ENCODE assay signal across 13 cellular contexts in genomic region chr3:196198771-196199753, GRCh38. TPM values are rescaled to one million over a fixed set of nuclear protein-coding genes. Genes with fewer than 3 reads are reported as not detected.
DNase-seq lines count a peak whose midpoint lies in the region; ATAC-seq and TF ChIP-seq lines count a peak whose summit lies in the region.
"Had no signal": no experiment of that assay in that cellular context is flagged by ENCODE, and none has a peak within 500 bp of the region (broad histone marks: within the 10 kb centered on the region; RNA-seq: fewer than 3 reads in every experiment).

No MANE protein-coding gene starts in this region.

- H4K20me1 ChIP-seq in MM.1S (ENCODE audit: insufficient read depth, low read length): no peaks in the 10 kb centered on the region

- H3K9ac ChIP-seq in MM.1S (ENCODE audit: low read length): no peak overlapping the region

- H3K9me2 ChIP-seq in MM.1S (replicated peaks; ENCODE audit: insufficient read depth, low read length): no peaks in the 10 kb centered on the region

- H3K36me3 ChIP-seq in MM.1S (replicated peaks; ENCODE audit: insufficient read depth, low read length): no peaks in the 10 kb centered on the region
- H3K36me3 ChIP-seq: left ventricle myocardium inferior had no signal

- H2AFZ ChIP-seq in MM.1S (ENCODE audit: low read length): no peak overlapping the region

- H3K27me3 ChIP-seq in MM.1S (replicated peaks; ENCODE audit: insufficient read depth, low read length): no peaks in the 10 kb centered on the region

- TF ChIP-seq CTCF in GM10266 (IDR thresholded peaks at IDR 0.05; ENCODE audit: control insufficient read depth, insufficient read depth, low read depth, missing control alignments): peak; percentile 45
- peak; percentile 32 for TF ChIP-seq CTCF in MM.1S (IDR thresholded peaks at IDR 0.05; ENCODE audit: low read length)
- peak; percentile 20 for TF ChIP-seq CTCF in astrocyte of the spinal cord (IDR thresholded peaks at IDR 0.05; ENCODE audit: low read depth, low read length)
- peak; percentile 29 for TF ChIP-seq CTCF in neural crest cell (conservative IDR thresholded peaks at IDR 0.05)

- H3K4me3 Mint-ChIP-seq in neural crest cell: no peak overlapping the region

- DNase-seq in GM10266 (ENCODE audit: extremely low spot score): no peak
- no peak for DNase-seq in MM.1S
- DNase-seq in astrocyte of the spinal cord (ENCODE audit: low read depth, low spot score): no peak
- no peak for DNase-seq in neural crest cell (ENCODE audit: low read depth, low spot score)
- no peak for DNase-seq in GDM1 (lab: John Stamatoyannopoulos, UW)
- DNase-seq in OCI-M2 (lab: John Stamatoyannopoulos, UW; ENCODE audit: unreplicated experiment): no peak
- no peak for DNase-seq in mesenteric fat pad (ENCODE audit: low spot score)
- DNase-seq: Karpas-422, left ventricle myocardium inferior had no signal

- H3F3A ChIP-seq in MM.1S (ENCODE audit: insufficient read depth, low read length): no peaks in the 10 kb centered on the region

- no peak overlapping the region for H3K27ac Mint-ChIP-seq in neural crest cell (ENCODE audit: unreplicated experiment)

- peaks cover 3% of the 10 kb centered on the region for H3K4me1 Mint-ChIP-seq in neural crest cell

- ATAC-seq in HG02884 (IDR thresholded peaks at IDR 0.05; ENCODE audit: unreplicated experiment): no peak
- ATAC-seq: Right ventricle myocardium inferior had no signal

- H3K9me3 Mint-ChIP-seq in neural crest cell: no peaks in the 10 kb centered on the region

- in situ Hi-C loops in astrocyte of the spinal cord (cut with HindIII; ENCODE audit: low sequenced_read_pairs): no loop called here

- H3K9me3 ChIP-seq in MM.1S (replicated peaks; ENCODE audit: insufficient read depth, low read length): no peaks in the 10 kb centered on the region
- H3K9me3 ChIP-seq: left ventricle myocardium inferior had no signal

- H3K4me3 ChIP-seq in MM.1S (ENCODE audit: low read length) (no peak overlapping the region), astrocyte of the spinal cord (ENCODE audit: low read depth, low read length) (no peak overlapping the region)
- H3K4me3 ChIP-seq: left ventricle myocardium inferior had no signal

- H3K36me3 Mint-ChIP-seq in neural crest cell (ENCODE audit: low read depth): no peaks in the 10 kb centered on the region

- peaks cover 9% of the 10 kb centered on the region for H3K4me1 ChIP-seq in MM.1S (ENCODE audit: low read length)

- H3K4me2 ChIP-seq in MM.1S (ENCODE audit: low read depth, low read length): no peak overlapping the region

- no peaks in the 10 kb centered on the region for H3K79me2 ChIP-seq in MM.1S (ENCODE audit: low read length)

- peaks cover 5% of the 10 kb centered on the region for H3K27me3 Mint-ChIP-seq in neural crest cell (ENCODE audit: low read depth)

- no peak overlapping the region for H3K27ac ChIP-seq in MM.1S (ENCODE audit: low read length)
- H3K27ac ChIP-seq: left ventricle myocardium inferior had no signal

RNA-seq across cellular contexts. Expression of gene ZDHHC19, which starts 12.1 kb away (rescaled TPM):
- total RNA-seq in neural crest cell (not detected in 2 replicates), mesenteric fat pad (2.8 TPM)
- total RNA-seq: fibroblast of lung, left ventricle myocardium inferior, renal cortical epithelial cell, Right ventricle myocardium inferior had no signal

RNA-seq across cellular contexts. Expression of gene SLC51A, which starts 17.3 kb away (rescaled TPM):
- total RNA-seq in neural crest cell (not detected in 2 replicates), mesenteric fat pad (1.3 TPM)
- total RNA-seq: fibroblast of lung, left ventricle myocardium inferior, renal cortical epithelial cell had no signal
